In genomic region chr9:36158122-36158521, GRCh38 we compare ENCODE assay signal across 12 cellular contexts. TPM values are rescaled to one million over a fixed set of nuclear protein-coding genes. Genes with fewer than 3 reads are reported as not detected.
DNase-seq lines count a peak whose midpoint lies in the region; ATAC-seq and TF ChIP-seq lines count a peak whose summit lies in the region.
"Had no signal": no experiment of that assay in that cellular context is flagged by ENCODE, and none has a peak within 500 bp of the region (broad histone marks: within the 10 kb centered on the region; RNA-seq: fewer than 3 reads in every experiment).

No MANE protein-coding gene starts in this region.

- peaks cover 32 to 47% (median 47%) of the 10 kb centered on the region in 3 donors for H3K36me3 Mint-ChIP-seq in immature natural killer cell
- peaks cover 49% of the 10 kb centered on the region for H3K36me3 Mint-ChIP-seq in T-cell

- no peak overlapping the region for H3K4me3 Mint-ChIP-seq in immature natural killer cell
- no peak overlapping the region for H3K4me3 Mint-ChIP-seq in T-cell
- no peak overlapping the region for H3K4me3 Mint-ChIP-seq in stimulated activated naive CD8-positive, alpha-beta T cell treated with anti-CD3 and anti-CD28 coated beads, Interleukin-15, amount 100 ng/mL, for 72 hours
- H3K4me3 Mint-ChIP-seq: CD8-positive, alpha-beta memory T cell had no signal

- no peaks in the 10 kb centered on the region for H3K27me3 ChIP-seq in body of pancreas
- no peaks in the 10 kb centered on the region for H3K27me3 ChIP-seq in subcutaneous abdominal adipose tissue (ENCODE audit: control insufficient read depth in 5 of 5, insufficient read depth in 4 of 5, low read length in 5 of 5)

- DNase-seq in KBM-7: peak; percentile 60
- no peak for DNase-seq in body of pancreas
- DNase-seq in immature natural killer cell: no peak
- no peak for DNase-seq in T-cell
- no peak for DNase-seq in stimulated activated naive CD8-positive, alpha-beta T cell treated with anti-CD3 and anti-CD28 coated beads, Interleukin-15, amount 100 ng/mL, for 72 hours
- DNase-seq: GOT3, Kasumi-1, NCI-H2107 had no signal

- H3K27me3 Mint-ChIP-seq in immature natural killer cell (ENCODE audit: low read depth in 3 of 3) (peaks cover 3 to 6% (median 5%) of the 10 kb centered on the region in 3 donors), T-cell (no peaks in the 10 kb centered on the region)
- H3K27me3 Mint-ChIP-seq in stimulated activated naive CD8-positive, alpha-beta T cell treated with anti-CD3 and anti-CD28 coated beads, Interleukin-15, amount 100 ng/mL, for 72 hours: no peaks in the 10 kb centered on the region

- POLR2A ChIA-PET in T-cell (lab: Charles Lee): no interaction called here

- H3K9me3 Mint-ChIP-seq in immature natural killer cell: no peaks in the 10 kb centered on the region
- H3K9me3 Mint-ChIP-seq in T-cell: no peaks in the 10 kb centered on the region
- H3K9me3 Mint-ChIP-seq in stimulated activated naive CD8-positive, alpha-beta T cell treated with anti-CD3 and anti-CD28 coated beads, Interleukin-15, amount 100 ng/mL, for 72 hours: no peaks in the 10 kb centered on the region
- H3K9me3 Mint-ChIP-seq: CD8-positive, alpha-beta memory T cell had no signal

- ATAC-seq in body of pancreas (peak; percentile 39), T-cell (replicated peaks in 1 of 4) (no peak), GM19397 (IDR thresholded peaks at IDR 0.05; ENCODE audit: unreplicated experiment) (no peak), GM21529 (IDR thresholded peaks at IDR 0.05; ENCODE audit: unreplicated experiment) (no peak)
- no peak for ATAC-seq in stimulated activated naive CD8-positive, alpha-beta T cell treated with anti-CD3 and anti-CD28 coated beads, Interleukin-15, amount 100 ng/mL, for 72 hours

- H3K27ac Mint-ChIP-seq in immature natural killer cell: peak overlapping the region in 4 of 6 donors; percentile 3 to 21 (median 7)
- H3K27ac Mint-ChIP-seq in T-cell: no peak overlapping the region
- H3K27ac Mint-ChIP-seq in stimulated activated naive CD8-positive, alpha-beta T cell treated with anti-CD3 and anti-CD28 coated beads, Interleukin-15, amount 100 ng/mL, for 72 hours: no peak overlapping the region

- in situ Hi-C loops in KBM-7 (cut with MboI; ENCODE audit: low pct_unique_long_range_greater_than_20kb, low sequenced_read_pairs): no loop called here

- WGBS in body of pancreas, 2 donors: 80 to 86% methylated on average over 2 of the region's 2 CpGs

- CTCF ChIA-PET in T-cell (lab: Charles Lee): no interaction called here

- H3K4me1 Mint-ChIP-seq in immature natural killer cell (peaks cover 33 to 47% of the 10 kb centered on the region in 2 donors), T-cell (peaks cover 17 to 31% (median 26%) of the 10 kb centered on the region in 3 donors)
- peaks cover 27% of the 10 kb centered on the region for H3K4me1 Mint-ChIP-seq in stimulated activated naive CD8-positive, alpha-beta T cell treated with anti-CD3 and anti-CD28 coated beads, Interleukin-15, amount 100 ng/mL, for 72 hours

- no peaks in the 10 kb centered on the region for H3K9me3 ChIP-seq in body of pancreas
- H3K9me3 ChIP-seq in subcutaneous abdominal adipose tissue (ENCODE audit: control insufficient read depth in 5 of 5, low read length in 5 of 5): no peaks in the 10 kb centered on the region

- H3K4me3 ChIP-seq in body of pancreas: no peak overlapping the region
- H3K4me3 ChIP-seq in subcutaneous abdominal adipose tissue (ENCODE audit: low read depth in 1 of 5, low read length in 5 of 5): no peak overlapping the region

- no peak overlapping the region for H3K27ac ChIP-seq in body of pancreas
- peak overlapping the region; percentile 9 for H3K27ac ChIP-seq in subcutaneous abdominal adipose tissue (ENCODE audit: low read depth, low read length)

- TF ChIP-seq POLR2A in body of pancreas (IDR thresholded peaks at IDR 0.05): no peak

- no peak overlapping the region for H3K9ac ChIP-seq in subcutaneous abdominal adipose tissue (ENCODE audit: low read length in 5 of 5)

- H3K36me3 ChIP-seq in body of pancreas (replicated peaks in 1 of 2; ENCODE audit: insufficient read depth in 1 of 2, low read depth in 2 of 2) (no peaks in the 10 kb centered on the region), subcutaneous abdominal adipose tissue (ENCODE audit: control insufficient read depth in 5 of 5, insufficient read depth in 5 of 5, low read length in 5 of 5) (peaks cover 0 to 18% (median 5%) of the 10 kb centered on the region in 5 donors)

- no peak for TF ChIP-seq CTCF in body of pancreas (IDR thresholded peaks at IDR 0.05)

- H3K4me1 ChIP-seq in body of pancreas (peaks cover 1% of the 10 kb centered on the region), subcutaneous abdominal adipose tissue (ENCODE audit: control insufficient read depth in 5 of 5, insufficient read depth in 5 of 5, low read length in 5 of 5) (peaks cover 3 to 52% (median 38%) of the 10 kb centered on the region in 5 donors)

- intact Hi-C loops in body of pancreas (cut with DNase I): no loop called here

RNA-seq across cellular contexts. Expression of gene CCIN, which starts 11.1 kb away (rescaled TPM):
- not detected for total RNA-seq in body of pancreas
- under 1 TPM in 1 of 3 donors, not detected in 2; 0.43 TPM for polyA plus RNA-seq in immature natural killer cell
- total RNA-seq in T-cell: under 1 TPM in 3 of 5 donors, not detected in 2; 0.13 to 0.84 (median 0.68) TPM
- total RNA-seq: CD8-positive, alpha-beta memory T cell had no signal

RNA-seq across cellular contexts. Expression of gene GLIPR2, which starts 21.6 kb away (rescaled TPM):
- total RNA-seq in body of pancreas (1 to 10 TPM; 1.6 to 4.4 TPM), T-cell (10 to 100 TPM; 25.6 to 37.8 (median 28.7) TPM)
- 100 to 1,000 TPM; 327 to 486 (median 374) TPM for polyA plus RNA-seq in immature natural killer cell

RNA-seq across cellular contexts. Expression of gene CLTA, which starts 32.6 kb away (rescaled TPM):
- total RNA-seq in body of pancreas: 100 to 1,000 TPM in 1 of 2 donors, 10 to 100 TPM in 1; 86.7 to 145 TPM
- polyA plus RNA-seq in immature natural killer cell: 100 to 1,000 TPM in 1 of 3 donors, 10 to 100 TPM in 2; 62.2 to 121 (median 89.0) TPM
- total RNA-seq in T-cell: 10 to 100 TPM; 40.2 to 79.0 (median 70.0) TPM

Comparison
In these comparisons a context has a peak if more than half of its experiments do, and no peak if none do; other contexts are left out.
1. H3K27ac Mint-ChIP-seq: peak in immature natural killer cell (4 of 6); none in T-cell (0 of 2) and stimulated activated naive CD8-positive, alpha-beta T cell treated with anti-CD3 and anti-CD28 coated beads, Interleukin-15, amount 100 ng/mL, for 72 hours (0 of 2).
2. RNA of gene GLIPR2, which starts 21.6 kb away (total RNA-seq): 25.6 to 37.8 TPM in T-cell; 1.6 to 4.4 TPM in body of pancreas; every median in the first group is over 4 times any median in the second.